Comparison of ENCODE assay signal across 13 cellular contexts in genomic region chr3:45497963-45498362, GRCh38.
A peak's percentile ranks its signal among the peaks of the same experiment; 100 is the strongest.
DNase-seq lines count a peak whose midpoint lies in the region; ATAC-seq and TF ChIP-seq lines count a peak whose summit lies in the region.
"Had no signal": no experiment of that assay in that cellular context is flagged by ENCODE, and none has a peak within 500 bp of the region (broad histone marks: within the 10 kb centered on the region; RNA-seq: fewer than 3 reads in every experiment).

No MANE protein-coding gene starts in this region.

- H3K4me3 ChIP-seq in CD8-positive, alpha-beta T cell (ENCODE audit: low read depth, low read length): no peak overlapping the region
- H3K4me3 ChIP-seq in SK-N-MC: no peak overlapping the region
- H3K4me3 ChIP-seq: prostate gland had no signal

- H3K36me3 Mint-ChIP-seq in CD8-positive, alpha-beta T cell: peaks cover 46% of the 10 kb centered on the region
- H3K36me3 Mint-ChIP-seq in brain: peaks cover 55% of the 10 kb centered on the region
- H3K36me3 Mint-ChIP-seq in natural killer cell treated with Interleukin-12 subunit alpha and Interleukin-12 subunit beta and Interleukin-15 and Interleukin-18, amount 100 ng/mL, for 72 hours: peaks cover 10% of the 10 kb centered on the region
- H3K36me3 Mint-ChIP-seq in WTC11: peaks cover 33% of the 10 kb centered on the region

- intact Hi-C loops in CD8-positive, alpha-beta T cell (cut with DNase I, micrococcal nuclease): loop anchor here (1.0 to 2.0 kb wide), 2 partner anchors 458 to 461 kb away; no protein-coding TSS in a partner anchor

- CTCF ChIA-PET in CD8-positive, alpha-beta T cell (lab: Charles Lee): interaction anchor here (1.3 to 5.6 kb wide), 2 partner anchors 11 to 456 kb away, joined by 6 to 35 read pairs; no protein-coding TSS in a partner anchor
- CTCF ChIA-PET in WTC11 (lab: Charles Lee): interaction anchor here (1.0 to 2.6 kb wide), 3 partner anchors 10 to 13 kb away, joined by 5 to 18 read pairs (median 5); no protein-coding TSS in a partner anchor

- H3K4me3 Mint-ChIP-seq in CD8-positive, alpha-beta T cell: no peak overlapping the region
- no peak overlapping the region for H3K4me3 Mint-ChIP-seq in brain
- no peak overlapping the region for H3K4me3 Mint-ChIP-seq in natural killer cell treated with Interleukin-12 subunit alpha and Interleukin-12 subunit beta and Interleukin-15 and Interleukin-18, amount 100 ng/mL, for 72 hours
- H3K4me3 Mint-ChIP-seq in WTC11: no peak overlapping the region
- H3K4me3 Mint-ChIP-seq: IgD-negative memory B cell had no signal

- H3K9me3 ChIP-seq in CD8-positive, alpha-beta T cell (ENCODE audit: low read length): no peaks in the 10 kb centered on the region
- H3K9me3 ChIP-seq in SK-N-MC (ENCODE audit: low read depth, low read length): no peaks in the 10 kb centered on the region
- H3K9me3 ChIP-seq: prostate gland had no signal

- POLR2A ChIA-PET in CD8-positive, alpha-beta T cell (lab: Charles Lee): no interaction called here
- POLR2A ChIA-PET in WTC11 (lab: Charles Lee): no interaction called here

- H3K36me3 ChIP-seq in CD8-positive, alpha-beta T cell (ENCODE audit: insufficient read depth, low read length): peaks cover 4% of the 10 kb centered on the region
- H3K36me3 ChIP-seq in SK-N-MC (ENCODE audit: insufficient read depth, low read length): peaks cover 5% of the 10 kb centered on the region; the same call in 1 of the 2 replicates
- H3K36me3 ChIP-seq: prostate gland had no signal

- peak; percentile 91 for ATAC-seq in CD8-positive, alpha-beta T cell
- peak; percentile 56 to 57 for ATAC-seq in natural killer cell treated with Interleukin-12 subunit alpha and Interleukin-12 subunit beta and Interleukin-15 and Interleukin-18, amount 100 ng/mL, for 72 hours
- no peak for ATAC-seq in WTC11

- peak; percentile 17 to 81 (median 49) for DNase-seq in CD8-positive, alpha-beta T cell
- no peak for DNase-seq in SK-N-MC (ENCODE audit: low read depth, low spot score)
- DNase-seq in natural killer cell treated with Interleukin-12 subunit alpha and Interleukin-12 subunit beta and Interleukin-15 and Interleukin-18, amount 100 ng/mL, for 72 hours (ENCODE audit: low spot score): no peak
- no peak for DNase-seq in WTC11 (ENCODE audit: low spot score)
- no peak for DNase-seq in GM19240 (ENCODE audit: insufficient read length, low spot score)
- DNase-seq in UCSD-AML1 (lab: John Stamatoyannopoulos, UW; ENCODE audit: unreplicated experiment): no peak
- DNase-seq: NCI-H1417 treated with DMSO at 0.1 percent for 48 hours; NCI-H748 treated with DMSO at 0.1 percent for 48 hours; stimulated activated CD4-positive, alpha-beta T cell treated with anti-CD3 and anti-CD28 coated beads, Interleukin-2, amount 100 ng/mL, for 24 hours had no signal

- H3K27me3 ChIP-seq in CD8-positive, alpha-beta T cell (ENCODE audit: insufficient read depth, low read length): no peaks in the 10 kb centered on the region

- H3K9ac ChIP-seq in SK-N-MC (ENCODE audit: insufficient read length): no peak overlapping the region

- H3K4me1 ChIP-seq in CD8-positive, alpha-beta T cell (ENCODE audit: insufficient read depth, low read length): peaks cover 26% of the 10 kb centered on the region
- H3K4me1 ChIP-seq: prostate gland had no signal

- H3K27ac Mint-ChIP-seq in CD8-positive, alpha-beta T cell: peak overlapping the region; percentile 85
- H3K27ac Mint-ChIP-seq in brain (peak overlapping the region in 4 of 5 experiments; percentile 20 to 83 (median 60)), WTC11 (no peak overlapping the region)
- no peak overlapping the region for H3K27ac Mint-ChIP-seq in natural killer cell treated with Interleukin-12 subunit alpha and Interleukin-12 subunit beta and Interleukin-15 and Interleukin-18, amount 100 ng/mL, for 72 hours
- H3K27ac Mint-ChIP-seq: activated T-helper 2 cell treated with anti-CD3 and anti-CD28 coated beads, Interferon-gamma antibody, Interleukin-2, Interleukin-4, amounts not matched to agents 10 μg/mL and 5 μg/mL and 100 μg/mL, durations not matched to agents 14 hours and 24 hours and 36 hours had no signal

- TF ChIP-seq CTCF in CD8-positive, alpha-beta T cell (IDR thresholded peaks at IDR 0.05): no peak
- TF ChIP-seq CTCF in brain (conservative IDR thresholded peaks at IDR 0.05) (no peak), WTC11 (IDR thresholded peaks at IDR 0.05) (no peak)

- H3K4me1 Mint-ChIP-seq in CD8-positive, alpha-beta T cell (ENCODE audit: low read depth): peaks cover 26% of the 10 kb centered on the region
- peaks cover 22% of the 10 kb centered on the region for H3K4me1 Mint-ChIP-seq in brain
- peaks cover 0 to 6% of the 10 kb centered on the region in 2 donors for H3K4me1 Mint-ChIP-seq in natural killer cell treated with Interleukin-12 subunit alpha and Interleukin-12 subunit beta and Interleukin-15 and Interleukin-18, amount 100 ng/mL, for 72 hours (ENCODE audit: low read depth in 2 of 2)
- H3K4me1 Mint-ChIP-seq in WTC11: no peaks in the 10 kb centered on the region
- H3K4me1 Mint-ChIP-seq: IgD-negative memory B cell had no signal

- H3K9me3 Mint-ChIP-seq in CD8-positive, alpha-beta T cell: no peaks in the 10 kb centered on the region
- H3K9me3 Mint-ChIP-seq in brain (no peaks in the 10 kb centered on the region), WTC11 (no peaks in the 10 kb centered on the region)
- no peaks in the 10 kb centered on the region for H3K9me3 Mint-ChIP-seq in natural killer cell treated with Interleukin-12 subunit alpha and Interleukin-12 subunit beta and Interleukin-15 and Interleukin-18, amount 100 ng/mL, for 72 hours
- H3K9me3 Mint-ChIP-seq: activated T-helper 2 cell treated with anti-CD3 and anti-CD28 coated beads, Interferon-gamma antibody, Interleukin-2, Interleukin-4, amounts not matched to agents 10 μg/mL and 5 μg/mL and 100 μg/mL, durations not matched to agents 14 hours and 24 hours and 36 hours; IgD-negative memory B cell had no signal

- H3K27me3 Mint-ChIP-seq in CD8-positive, alpha-beta T cell (ENCODE audit: low read depth): no peaks in the 10 kb centered on the region
- no peaks in the 10 kb centered on the region for H3K27me3 Mint-ChIP-seq in brain
- H3K27me3 Mint-ChIP-seq in natural killer cell treated with Interleukin-12 subunit alpha and Interleukin-12 subunit beta and Interleukin-15 and Interleukin-18, amount 100 ng/mL, for 72 hours: no peaks in the 10 kb centered on the region
- H3K27me3 Mint-ChIP-seq in WTC11 (ENCODE audit: low read depth): no peaks in the 10 kb centered on the region
- H3K27me3 Mint-ChIP-seq: IgD-negative memory B cell had no signal

- peak overlapping the region; percentile 40 for H3K27ac ChIP-seq in CD8-positive, alpha-beta T cell (ENCODE audit: low read depth, low read length)
- peak overlapping the region; percentile 35; the same call in 1 of the 2 replicates for H3K27ac ChIP-seq in SK-N-MC
- H3K27ac ChIP-seq: prostate gland had no signal

TF ChIP-seq in WTC11, 78 proteins besides CTCF, POLR2A, EP300 and RAD21 (continues in another document):
- no peak for TF ChIP-seq ZNF281 (CRISPR knock-in tag; IDR thresholded peaks at IDR 0.05)
- TF ChIP-seq E2F1 (CRISPR knock-in tag; IDR thresholded peaks at IDR 0.05): no peak
- no peak for TF ChIP-seq MYBL2 (CRISPR knock-in tag; IDR thresholded peaks at IDR 0.05)

Comparison
In these comparisons a context has a peak if more than half of its experiments do, and no peak if none do; other contexts are left out.
1. DNase-seq: peak in CD8-positive, alpha-beta T cell (7 of 7); none in SK-N-MC (single experiment), natural killer cell treated with Interleukin-12 subunit alpha and Interleukin-12 subunit beta and Interleukin-15 and Interleukin-18, amount 100 ng/mL, for 72 hours (single experiment), WTC11 (single experiment), GM19240 (single experiment) and UCSD-AML1 (single experiment).
2. H3K27ac Mint-ChIP-seq: peak in CD8-positive, alpha-beta T cell (single experiment) and brain (4 of 5); none in natural killer cell treated with Interleukin-12 subunit alpha and Interleukin-12 subunit beta and Interleukin-15 and Interleukin-18, amount 100 ng/mL, for 72 hours (0 of 2) and WTC11 (single experiment).